ENCODE assay signal across 8 cellular contexts in genomic region chr1:10569531-10569930, GRCh38.
"Had no signal": no experiment of that assay in that cellular context is flagged by ENCODE, and none has a peak within 500 bp of the region (broad histone marks: within the 10 kb centered on the region; RNA-seq: fewer than 3 reads in every experiment).

No MANE protein-coding gene starts in this region.

- FAIRE-seq: G401.6, GM12878, GM12891, GM12892, GM18507, GM19239 had no signal

- H3K4me3 ChIP-seq: GM12878 had no signal

- ATAC-seq: GM12878 had no signal

- DNase-seq: GDM1, GF-D8 had no signal
